17 cellular contexts compared by ENCODE assay signal in the genomic region with DNA sequence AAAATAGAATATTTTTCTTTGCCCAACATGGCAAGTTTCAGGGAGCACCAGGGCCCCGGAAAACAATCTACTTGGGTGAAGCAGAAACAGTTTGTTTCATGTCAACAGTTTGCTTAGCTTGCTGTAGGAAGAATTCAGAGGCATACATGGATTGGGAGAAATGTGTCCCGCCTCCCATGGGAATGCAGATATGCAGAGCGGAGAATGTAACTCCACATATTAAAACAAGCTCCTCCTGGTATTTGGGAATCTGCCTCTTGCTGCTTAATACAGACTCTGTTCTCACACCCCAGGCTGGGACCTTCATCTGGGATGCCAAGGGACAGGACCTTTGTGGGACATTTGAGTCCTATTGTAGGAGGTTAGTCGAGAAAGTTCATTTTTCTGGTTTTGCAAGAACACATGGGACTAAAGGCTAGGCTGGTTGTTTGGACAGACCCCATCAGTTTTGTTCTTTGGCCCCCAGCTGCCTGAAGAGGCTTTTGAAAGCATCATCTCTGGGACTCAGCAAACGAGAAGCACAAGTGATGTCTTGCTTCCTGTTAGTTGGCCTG.
"Had no signal": no experiment of that assay in that cellular context is flagged by ENCODE, and none has a peak within 500 bp of the region (broad histone marks: within the 10 kb centered on the region; RNA-seq: fewer than 3 reads in every experiment).

No MANE protein-coding gene starts in this region.

- H3K27ac Mint-ChIP-seq: dendritic cell treated with granulocyte-macrophage colony-stimulating factor and Interleukin-4, amounts not matched to agents 40 ng/mL and 50 ng/mL, for 4 days; immature natural killer cell; natural killer cell had no signal

- H3K27me3 ChIP-seq: heart left ventricle, upper lobe of left lung, uterus had no signal

- H3K4me3 ChIP-seq: heart left ventricle, skin epidermis, upper lobe of left lung, uterus had no signal

- DNase-seq: cerebellar nuclear complex; erythroblast; foreskin melanocyte; heart left ventricle; hypothalamus; immature natural killer cell; left ventricle myocardium superior; natural killer cell; posterior cingulate gyrus; stimulated activated CD4-positive, alpha-beta T cell treated with anti-CD3 and anti-CD28 coated beads, Interleukin-12 subunit alpha, Interleukin-12 subunit beta, amount 100 ng/mL, for 4 hours; stimulated activated naive CD4-positive, alpha-beta T cell treated with Interleukin-2 at 50 U/mL for 16 hours; upper lobe of left lung; uterus had no signal

- H3K4me3 Mint-ChIP-seq: dendritic cell treated with granulocyte-macrophage colony-stimulating factor and Interleukin-4, amounts not matched to agents 40 ng/mL and 50 ng/mL, for 4 days; immature natural killer cell; natural killer cell; neural crest cell had no signal

- H3K4me1 ChIP-seq: heart left ventricle, upper lobe of left lung, uterus had no signal

- H3K27ac ChIP-seq: heart left ventricle, skin epidermis, upper lobe of left lung, uterus had no signal

- H3K36me3 ChIP-seq: heart left ventricle, upper lobe of left lung, uterus had no signal

- H3K36me3 Mint-ChIP-seq: immature natural killer cell, natural killer cell had no signal

- H3K27me3 Mint-ChIP-seq: dendritic cell treated with granulocyte-macrophage colony-stimulating factor and Interleukin-4, amounts not matched to agents 40 ng/mL and 50 ng/mL, for 4 days had no signal

- H3K4me1 Mint-ChIP-seq: immature natural killer cell, natural killer cell, neural crest cell had no signal

- H3K9me3 ChIP-seq: upper lobe of left lung, uterus had no signal

- H3K9me3 Mint-ChIP-seq: dendritic cell treated with granulocyte-macrophage colony-stimulating factor and Interleukin-4, amounts not matched to agents 40 ng/mL and 50 ng/mL, for 4 days had no signal

- ATAC-seq: heart left ventricle, left ventricle myocardium superior, natural killer cell, sciatic nerve had no signal
